22 cellular contexts compared by ENCODE assay signal in the genomic region with DNA sequence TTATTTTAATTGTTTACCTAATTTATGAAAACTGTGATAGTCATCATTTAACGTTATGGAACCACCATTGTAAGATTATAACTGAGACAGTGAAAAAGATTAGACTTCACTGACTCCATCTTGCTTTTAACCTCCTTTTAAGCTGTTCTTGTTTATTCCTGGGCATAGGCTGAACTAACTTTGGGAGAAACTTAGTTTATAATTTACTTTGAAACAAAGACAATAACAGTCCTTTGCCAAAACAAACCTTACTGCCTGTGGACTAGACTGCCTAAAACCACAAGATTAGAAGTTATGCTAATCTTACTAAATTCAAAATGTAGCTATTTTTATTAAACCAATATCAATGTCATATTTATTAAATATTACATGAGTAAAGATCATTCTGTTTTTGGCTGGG.
"Had no signal": no experiment of that assay in that cellular context is flagged by ENCODE, and none has a peak within 500 bp of the region (broad histone marks: within the 10 kb centered on the region; RNA-seq: fewer than 3 reads in every experiment).

No MANE protein-coding gene starts in this region.

- DNase-seq: activated CD4-positive, alpha-beta T cell treated with anti-CD3 and anti-CD28 coated beads for 1 hour; activated CD4-positive, alpha-beta T cell treated with anti-CD3 and anti-CD28 coated beads for 4 hours; activated CD4-positive, alpha-beta T cell treated with anti-CD3 and anti-CD28 coated beads, Interleukin-2, amount 50 U/mL, for 1 hour; activated CD4-positive, alpha-beta T cell treated with anti-CD3 and anti-CD28 coated beads, Interleukin-2, amount 50 U/mL, for 48 hours; activated CD8-positive, alpha-beta memory T cell treated with anti-CD3 and anti-CD28 coated beads for 24 hours; activated CD8-positive, alpha-beta T cell treated with anti-CD3 and anti-CD28 coated beads for 36 hours; activated effector memory CD4-positive, alpha-beta T cell treated with Interleukin-2 at 50 U/mL for 16 hours; activated naive CD4-positive, alpha-beta T cell treated with anti-CD3 and anti-CD28 coated beads for 36 hours; activated naive CD8-positive, alpha-beta T cell treated with anti-CD3 and anti-CD28 coated beads for 36 hours; activated T-cell treated with anti-CD3 and anti-CD28 coated beads, Interleukin-2, amount 50 U/mL, for 4 hours; central memory CD4-positive, alpha-beta T cell; cerebellar nuclear complex; colonic mucosa; effector CD8-positive, alpha-beta T cell; foreskin fibroblast; T-helper 2 cell had no signal

- H3K4me3 ChIP-seq: ascending aorta, breast epithelium, cardiac muscle cell, colonic mucosa had no signal

- H3K27me3 ChIP-seq: ascending aorta, breast epithelium, cardiac muscle cell, colonic mucosa had no signal

- H3K4me1 ChIP-seq: ascending aorta, breast epithelium, colonic mucosa had no signal

- ATAC-seq: activated CD8-positive, alpha-beta T cell treated with anti-CD3 and anti-CD28 coated beads for 36 hours; activated T-cell treated with anti-CD3 and anti-CD28 coated beads, Interleukin-2, amount 50 U/mL, for 4 hours; activated T-helper 17 cell treated with anti-CD3 and anti-CD28 coated beads, Interleukin-2, amount 50 U/mL, for 72 hours; esophagus mucosa; WTC11 had no signal

- H3K36me3 ChIP-seq: ascending aorta, breast epithelium, cardiac muscle cell, colonic mucosa had no signal

- H3K27ac ChIP-seq: ascending aorta, breast epithelium, cardiac muscle cell, colonic mucosa had no signal

- H3K9me3 ChIP-seq: ascending aorta, breast epithelium, colonic mucosa had no signal
